12 cellular contexts compared by ENCODE assay signal in genomic region chr11:120869097-120869496, GRCh38.
"Had no signal": no experiment of that assay in that cellular context is flagged by ENCODE, and none has a peak within 500 bp of the region (broad histone marks: within the 10 kb centered on the region; RNA-seq: fewer than 3 reads in every experiment).

No MANE protein-coding gene starts in this region.

- H3K79me2 ChIP-seq: hepatocyte had no signal

- H2AFZ ChIP-seq: hepatocyte had no signal

- H3K36me3 ChIP-seq: sigmoid colon had no signal

- H3K9me3 ChIP-seq: mucosa of descending colon, sigmoid colon had no signal

- H3K4me3 ChIP-seq: hepatocyte, mucosa of descending colon, sigmoid colon had no signal

- ATAC-seq: activated CD4-positive, CD25-positive, alpha-beta regulatory T cell treated with anti-CD3 and anti-CD28 coated beads, Interleukin-2, amount 50 U/mL, for 24 hours; activated naive CD4-positive, alpha-beta T cell treated with anti-CD3 and anti-CD28 coated beads, Interleukin-2, amount 50 U/mL, for 72 hours; effector memory CD8-positive, alpha-beta T cell; mucosa of descending colon had no signal

- DNase-seq: activated effector memory CD4-positive, alpha-beta T cell treated with anti-CD3 and anti-CD28 coated beads, Interleukin-2, amount 50 U/mL, for 16 hours; activated T-cell treated with anti-CD3 and anti-CD28 coated beads, Interleukin-2, amount 50 U/mL, for 1 hour; amniotic stem cell; effector memory CD8-positive, alpha-beta T cell; mammary epithelial cell; mucosa of descending colon; sigmoid colon; stimulated activated CD4-positive, alpha-beta T cell treated with anti-CD3 and anti-CD28 coated beads, Interleukin-2, amount 100 ng/mL, for 24 hours; stimulated activated naive CD4-positive, alpha-beta T cell treated with Interleukin-2 at 50 U/mL for 16 hours had no signal

- H3K4me1 ChIP-seq: sigmoid colon had no signal

- H3K27ac ChIP-seq: hepatocyte, sigmoid colon had no signal

- H3K4me2 ChIP-seq: hepatocyte had no signal
